ENCODE assay signal across 17 cellular contexts in the genomic region with DNA sequence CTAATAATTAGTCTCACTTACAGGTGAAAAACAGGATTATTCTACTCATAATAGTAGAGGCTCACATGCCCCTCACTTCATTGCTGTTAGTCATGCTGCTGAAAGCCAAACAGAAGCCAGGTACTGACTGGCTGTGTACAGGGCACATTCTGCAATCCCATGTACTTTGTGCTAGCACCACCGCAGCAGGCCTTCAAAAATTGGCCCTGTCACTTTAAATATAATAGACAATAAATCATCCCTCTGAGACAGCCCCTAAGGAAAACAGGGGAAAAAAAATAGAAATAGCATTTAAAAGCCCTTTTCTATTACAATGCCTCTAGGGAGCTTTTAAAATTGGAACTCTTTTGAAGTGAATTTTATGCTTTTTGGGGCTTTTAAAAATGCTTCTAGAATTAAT.
DNase-seq lines count a peak whose midpoint lies in the region; ATAC-seq and TF ChIP-seq lines count a peak whose summit lies in the region.
"Had no signal": no experiment of that assay in that cellular context is flagged by ENCODE, and none has a peak within 500 bp of the region (broad histone marks: within the 10 kb centered on the region; RNA-seq: fewer than 3 reads in every experiment).

No MANE protein-coding gene starts in this region.

- no peaks in the 10 kb centered on the region for H3K4me1 Mint-ChIP-seq in naive thymus-derived CD4-positive, alpha-beta T cell
- H3K4me1 Mint-ChIP-seq: CD4-positive, CD25-positive, alpha-beta regulatory T cell had no signal

- no peak overlapping the region for H3K27ac ChIP-seq in hepatocyte
- H3K27ac ChIP-seq in naive thymus-derived CD4-positive, alpha-beta T cell (ENCODE audit: low read depth, low read length): no peak overlapping the region
- no peak overlapping the region for H3K27ac ChIP-seq in esophagus squamous epithelium
- no peak overlapping the region for H3K27ac ChIP-seq in SK-N-SH (ENCODE audit: low read depth in 2 of 2, low read length in 1 of 2)
- H3K27ac ChIP-seq: C4-2B had no signal

- CTCF ChIA-PET in naive thymus-derived CD4-positive, alpha-beta T cell (lab: Charles Lee): no interaction called here
- CTCF ChIA-PET in SK-N-SH (lab: Yijun Ruan, JAX): interaction anchor here (0.6 to 1.0 kb wide), 2 partner anchors 9 to 569 kb away, joined by 3 read pairs; no protein-coding TSS in a partner anchor

- H3K36me3 Mint-ChIP-seq in naive thymus-derived CD4-positive, alpha-beta T cell: no peaks in the 10 kb centered on the region
- H3K36me3 Mint-ChIP-seq: CD4-positive, CD25-positive, alpha-beta regulatory T cell; CD8-positive, alpha-beta T cell had no signal

- peaks cover 0 to 9% (median 2%) of the 10 kb centered on the region in 11 donors for H3K9me3 Mint-ChIP-seq in naive thymus-derived CD4-positive, alpha-beta T cell
- H3K9me3 Mint-ChIP-seq: CD8-positive, alpha-beta T cell; GM23338 had no signal

- H3K27me3 Mint-ChIP-seq in naive thymus-derived CD4-positive, alpha-beta T cell: no peaks in the 10 kb centered on the region
- H3K27me3 Mint-ChIP-seq: CD4-positive, CD25-positive, alpha-beta regulatory T cell had no signal

- H3K9me2 ChIP-seq in hepatocyte (replicated peaks; ENCODE audit: insufficient read depth) (no peaks in the 10 kb centered on the region), SK-N-SH (no peaks in the 10 kb centered on the region)

- TF ChIP-seq POLR2A in esophagus squamous epithelium (IDR thresholded peaks at IDR 0.05): no peak

- 24% methylated on average over 1 of the region's 1 CpG for WGBS in hepatocyte (ENCODE audit: low lambda C conversion rate, missing lambda C conversion rate)
- WGBS in esophagus squamous epithelium, 2 donors: 50 to 53% methylated on average over 1 of the region's 1 CpG
- WGBS in SK-N-SH (ENCODE audit: low lambda C conversion rate): 72% methylated on average over 1 of the region's 1 CpG

- H3K9me3 ChIP-seq in HAP-1 (no peaks in the 10 kb centered on the region), hepatocyte (ENCODE audit: low read depth) (no peaks in the 10 kb centered on the region), esophagus squamous epithelium (no peaks in the 10 kb centered on the region), SK-N-SH (no peaks in the 10 kb centered on the region)
- no peaks in the 10 kb centered on the region for H3K9me3 ChIP-seq in naive thymus-derived CD4-positive, alpha-beta T cell (ENCODE audit: control insufficient read depth in 2 of 3, low read length in 3 of 3)
- H3K9me3 ChIP-seq: Caco-2 had no signal

- no peak overlapping the region for H3K9ac ChIP-seq in SK-N-SH

- H3K36me3 ChIP-seq in HAP-1 (replicated peaks) (no peaks in the 10 kb centered on the region), hepatocyte (replicated peaks; ENCODE audit: insufficient read depth, low read depth) (no peaks in the 10 kb centered on the region), esophagus squamous epithelium (no peaks in the 10 kb centered on the region), SK-N-SH (replicated peaks in 1 of 2; ENCODE audit: control insufficient read depth in 1 of 2, insufficient read depth in 2 of 2, low read length in 1 of 2) (no peaks in the 10 kb centered on the region)
- H3K36me3 ChIP-seq in naive thymus-derived CD4-positive, alpha-beta T cell (ENCODE audit: control insufficient read depth in 2 of 3, insufficient read depth in 3 of 3, low read length in 3 of 3): no peaks in the 10 kb centered on the region

- intact Hi-C loops in naive thymus-derived CD4-positive, alpha-beta T cell (cut with micrococcal nuclease): no loop called here
- intact Hi-C loops in esophagus squamous epithelium (cut with DNase I): no loop called here

- H3K79me2 ChIP-seq in hepatocyte (no peaks in the 10 kb centered on the region), SK-N-SH (ENCODE audit: insufficient read depth) (no peaks in the 10 kb centered on the region)

- POLR2A ChIA-PET in naive thymus-derived CD4-positive, alpha-beta T cell (lab: Charles Lee): no interaction called here
- POLR2A ChIA-PET in SK-N-SH (lab: Yijun Ruan, JAX): no interaction called here

- no peak overlapping the region for H3K4me2 ChIP-seq in hepatocyte
- H3K4me2 ChIP-seq in SK-N-SH: no peak overlapping the region
- H3K4me2 ChIP-seq: GM23338 had no signal

- H3K4me3 Mint-ChIP-seq in naive thymus-derived CD4-positive, alpha-beta T cell: no peak overlapping the region
- H3K4me3 Mint-ChIP-seq: CD4-positive, CD25-positive, alpha-beta regulatory T cell; CD8-positive, alpha-beta T cell; GM23338; H9 had no signal

- H3K27me3 ChIP-seq in HAP-1 (ENCODE audit: low read depth): no peaks in the 10 kb centered on the region
- no peaks in the 10 kb centered on the region for H3K27me3 ChIP-seq in hepatocyte
- no peaks in the 10 kb centered on the region for H3K27me3 ChIP-seq in naive thymus-derived CD4-positive, alpha-beta T cell (ENCODE audit: control insufficient read depth in 2 of 2, insufficient read depth in 2 of 2, low read length in 2 of 2)
- H3K27me3 ChIP-seq in esophagus squamous epithelium: no peaks in the 10 kb centered on the region
- no peaks in the 10 kb centered on the region for H3K27me3 ChIP-seq in SK-N-SH (ENCODE audit: insufficient read depth)

- H4K20me1 ChIP-seq in hepatocyte (ENCODE audit: insufficient read depth, poor library complexity, severe bottlenecking) (no peaks in the 10 kb centered on the region), SK-N-SH (ENCODE audit: insufficient read depth) (no peaks in the 10 kb centered on the region)

- H2AFZ ChIP-seq in hepatocyte: no peak overlapping the region
- H2AFZ ChIP-seq in SK-N-SH (ENCODE audit: low read depth): no peak overlapping the region
- H2AFZ ChIP-seq: GM23338 had no signal

- H3F3A ChIP-seq in SK-N-SH (replicated peaks; ENCODE audit: insufficient read depth): no peaks in the 10 kb centered on the region

- peaks cover 36% of the 10 kb centered on the region for H3K4me1 ChIP-seq in HAP-1
- peaks cover 8% of the 10 kb centered on the region for H3K4me1 ChIP-seq in hepatocyte (ENCODE audit: insufficient read depth)
- H3K4me1 ChIP-seq in naive thymus-derived CD4-positive, alpha-beta T cell (ENCODE audit: control insufficient read depth in 2 of 2, insufficient read depth in 2 of 2, low read length in 2 of 2): no peaks in the 10 kb centered on the region
- no peaks in the 10 kb centered on the region for H3K4me1 ChIP-seq in esophagus squamous epithelium
- peaks cover 0 to 2% of the 10 kb centered on the region in 2 experiments; a peak in 1 of 4 replicates for H3K4me1 ChIP-seq in SK-N-SH (ENCODE audit: control insufficient read depth in 1 of 2, insufficient read depth in 2 of 2, low read depth in 1 of 2, low read length in 1 of 2)
- H3K4me1 ChIP-seq: Caco-2 had no signal

- no peak for TF ChIP-seq RAD21 in SK-N-SH (IDR thresholded peaks at IDR 0.05; ENCODE audit: low read length)

- no peak overlapping the region for H3K27ac Mint-ChIP-seq in naive thymus-derived CD4-positive, alpha-beta T cell
- H3K27ac Mint-ChIP-seq: CD4-positive, CD25-positive, alpha-beta regulatory T cell; CD8-positive, alpha-beta T cell; GM23338; H9 had no signal

- H3K4me3 ChIP-seq in HAP-1: no peak overlapping the region
- H3K4me3 ChIP-seq in hepatocyte: no peak overlapping the region
- no peak overlapping the region for H3K4me3 ChIP-seq in naive thymus-derived CD4-positive, alpha-beta T cell (ENCODE audit: low read length)
- H3K4me3 ChIP-seq in esophagus squamous epithelium: no peak overlapping the region
- H3K4me3 ChIP-seq in SK-N-SH (ENCODE audit: low read depth in 2 of 2, low read length in 1 of 2): no peak overlapping the region
- H3K4me3 ChIP-seq: GM23338 had no signal

- TF ChIP-seq CTCF in hepatocyte (IDR thresholded peaks at IDR 0.05; ENCODE audit: poor library complexity): no peak
- TF ChIP-seq CTCF in esophagus squamous epithelium (IDR thresholded peaks at IDR 0.05): no peak
- TF ChIP-seq CTCF in SK-N-SH (IDR thresholded peaks at IDR 0.05): no peak

- in situ Hi-C loops in HAP-1 (cut with MboI; ENCODE audit: low sequenced_read_pairs): no loop called here

- TF ChIP-seq EP300 in SK-N-SH (IDR thresholded peaks at IDR 0.05; ENCODE audit: borderline replicate concordance in 1 of 2, low read depth in 1 of 2, low read length in 1 of 2): no peak

- no peak for ATAC-seq in naive thymus-derived CD4-positive, alpha-beta T cell
- no peak for ATAC-seq in HG03378 (IDR thresholded peaks at IDR 0.05; ENCODE audit: unreplicated experiment)
- ATAC-seq: CD8-positive, alpha-beta T cell; GM23338 had no signal

- peak; percentile 30 to 31 for DNase-seq in HAP-1 (ENCODE audit: low spot score in 2 of 2)
- DNase-seq in NCI-H2227 (lab: John Stamatoyannopoulos, UW; ENCODE audit: unreplicated experiment): peak; percentile 12
- DNase-seq in NCI-H82 treated with DMSO at 0.1 percent for 48 hours (lab: John Stamatoyannopoulos, UW; ENCODE audit: unreplicated experiment): peak; percentile 33
- DNase-seq in hepatocyte (ENCODE audit: low spot score): peak; percentile 33
- no peak for DNase-seq in naive thymus-derived CD4-positive, alpha-beta T cell
- DNase-seq in esophagus squamous epithelium (lab: John Stamatoyannopoulos, UW): no peak
- DNase-seq in SK-N-SH: no peak
- DNase-seq: Caco-2; CD4-positive, CD25-positive, alpha-beta regulatory T cell; CD8-positive, alpha-beta T cell; DMS153; DMS79 treated with DMSO at 0.1 percent for 48 hours; GF-D8; H9 had no signal

TF ChIP-seq in SK-N-SH, 30 proteins besides CTCF, POLR2A, EP300 and RAD21:
- TF ChIP-seq RXRA (IDR thresholded peaks at IDR 0.05; ENCODE audit: borderline replicate concordance, low read depth): no peak

Comparison
In these comparisons a context has a peak if more than half of its experiments do, and no peak if none do; other contexts are left out.
1. DNase-seq: peak in HAP-1 (2 of 2), NCI-H2227 (single experiment), NCI-H82 treated with DMSO at 0.1 percent for 48 hours (single experiment) and hepatocyte (single experiment); none in naive thymus-derived CD4-positive, alpha-beta T cell (0 of 9), esophagus squamous epithelium (single experiment) and SK-N-SH (single experiment).